In genomic region chr12:13982010-13982409, GRCh38 we compare ENCODE assay signal across 12 cellular contexts. TPM values are rescaled to one million over a fixed set of nuclear protein-coding genes. Genes with fewer than 3 reads are reported as not detected.
DNase-seq lines count a peak whose midpoint lies in the region; ATAC-seq and TF ChIP-seq lines count a peak whose summit lies in the region.
"Had no signal": no experiment of that assay in that cellular context is flagged by ENCODE, and none has a peak within 500 bp of the region (broad histone marks: within the 10 kb centered on the region; RNA-seq: fewer than 3 reads in every experiment).

No MANE protein-coding gene starts in this region.

- H3K4me3 ChIP-seq in MM.1S (ENCODE audit: low read length) (no peak overlapping the region), spleen (peak overlapping the region in 6 of 8 donors; percentile 9 to 61 (median 24))
- H3K4me3 ChIP-seq: SJSA1 had no signal

- no peak for ATAC-seq in activated CD8-positive, alpha-beta T cell treated with anti-CD3 and anti-CD28 coated beads for 36 hours
- no peak for ATAC-seq in activated CD8-positive, alpha-beta T cell treated with anti-CD3 and anti-CD28 coated beads, Interleukin-2, amount 10 ng/mL, durations not matched to agents 7 days and 5 days
- ATAC-seq in HG03135 (IDR thresholded peaks at IDR 0.05; ENCODE audit: unreplicated experiment) (no peak), GM19397 (IDR thresholded peaks at IDR 0.05; ENCODE audit: unreplicated experiment) (no peak)

- no peak overlapping the region for H3K27ac ChIP-seq in MM.1S (ENCODE audit: low read length)
- H3K27ac ChIP-seq in spleen, result no peak overlapping the region
- H3K27ac ChIP-seq: SJSA1, thyroid gland had no signal

- H3K27me3 Mint-ChIP-seq in activated CD8-positive, alpha-beta T cell treated with anti-CD3 and anti-CD28 coated beads for 36 hours, result peaks cover 62% of the 10 kb centered on the region
- peaks cover 49% of the 10 kb centered on the region for H3K27me3 Mint-ChIP-seq in activated CD8-positive, alpha-beta T cell treated with anti-CD3 and anti-CD28 coated beads, Interleukin-2, amount 10 ng/mL, durations not matched to agents 7 days and 5 days (ENCODE audit: low read depth)
- peaks cover 18% of the 10 kb centered on the region for H3K27me3 Mint-ChIP-seq in glutamatergic neuron (ENCODE audit: unreplicated experiment)

- H3K36me3 Mint-ChIP-seq in activated CD8-positive, alpha-beta T cell treated with anti-CD3 and anti-CD28 coated beads for 36 hours (ENCODE audit: low read depth), result no peaks in the 10 kb centered on the region
- peaks cover 2% of the 10 kb centered on the region for H3K36me3 Mint-ChIP-seq in activated CD8-positive, alpha-beta T cell treated with anti-CD3 and anti-CD28 coated beads, Interleukin-2, amount 10 ng/mL, durations not matched to agents 7 days and 5 days (ENCODE audit: low read depth)
- no peaks in the 10 kb centered on the region for H3K36me3 Mint-ChIP-seq in glutamatergic neuron (ENCODE audit: unreplicated experiment)

- no peak overlapping the region for H2AFZ ChIP-seq in MM.1S (ENCODE audit: low read length)

- H3K9me3 ChIP-seq in MM.1S (replicated peaks; ENCODE audit: insufficient read depth, low read length) (no peaks in the 10 kb centered on the region), spleen (no peaks in the 10 kb centered on the region)
- H3K9me3 ChIP-seq: SJSA1, thyroid gland had no signal

- POLR2A ChIA-PET in activated CD8-positive, alpha-beta T cell treated with anti-CD3 and anti-CD28 coated beads for 36 hours (lab: Charles Lee), result no interaction called here
- POLR2A ChIA-PET in activated CD8-positive, alpha-beta T cell treated with anti-CD3 and anti-CD28 coated beads, Interleukin-2, amount 10 ng/mL, durations not matched to agents 7 days and 5 days (lab: Charles Lee), result no interaction called here

- H3K4me1 ChIP-seq in MM.1S (ENCODE audit: low read length), result no peaks in the 10 kb centered on the region
- peaks cover 5 to 24% (median 18%) of the 10 kb centered on the region in 6 donors for H3K4me1 ChIP-seq in spleen
- H3K4me1 ChIP-seq: SJSA1 had no signal

- H4K20me1 ChIP-seq in MM.1S (ENCODE audit: insufficient read depth, low read length), result no peaks in the 10 kb centered on the region

- H3K27ac Mint-ChIP-seq in activated CD8-positive, alpha-beta T cell treated with anti-CD3 and anti-CD28 coated beads for 36 hours, result no peak overlapping the region
- no peak overlapping the region for H3K27ac Mint-ChIP-seq in activated CD8-positive, alpha-beta T cell treated with anti-CD3 and anti-CD28 coated beads, Interleukin-2, amount 10 ng/mL, durations not matched to agents 7 days and 5 days
- H3K27ac Mint-ChIP-seq in glutamatergic neuron (ENCODE audit: unreplicated experiment), result no peak overlapping the region
- H3K27ac Mint-ChIP-seq: activated naive CD4-positive, alpha-beta T cell treated with anti-CD3 and anti-CD28 coated beads, Interleukin-2, amount 50 U/mL, for 72 hours had no signal

- H3K4me2 ChIP-seq in MM.1S (ENCODE audit: low read depth, low read length), result no peak overlapping the region

- CTCF ChIA-PET in activated CD8-positive, alpha-beta T cell treated with anti-CD3 and anti-CD28 coated beads for 36 hours (lab: Charles Lee), result interaction anchor here (0.8 kb wide), 1 partner anchor 186 kb away, joined by 3 read pairs; no protein-coding TSS in a partner anchor
- CTCF ChIA-PET in activated CD8-positive, alpha-beta T cell treated with anti-CD3 and anti-CD28 coated beads, Interleukin-2, amount 10 ng/mL, durations not matched to agents 7 days and 5 days (lab: Charles Lee), result no interaction called here

- no peaks in the 10 kb centered on the region for H3K79me2 ChIP-seq in MM.1S (ENCODE audit: low read length)

- intact Hi-C loops in activated CD8-positive, alpha-beta T cell treated with anti-CD3 and anti-CD28 coated beads for 36 hours (cut with micrococcal nuclease), result no loop called here
- intact Hi-C loops in spleen (cut with DNase I; ENCODE audit: low total_unique reads), result no loop called here

- H3K27me3 ChIP-seq in MM.1S (replicated peaks; ENCODE audit: insufficient read depth, low read length) (no peaks in the 10 kb centered on the region), spleen (replicated peaks in 1 of 7) (peaks cover 7 to 86% (median 70%) of the 10 kb centered on the region in 7 donors)

- no peaks in the 10 kb centered on the region for H3K36me3 ChIP-seq in MM.1S (replicated peaks; ENCODE audit: insufficient read depth, low read length)
- H3K36me3 ChIP-seq in spleen, result no peaks in the 10 kb centered on the region
- H3K36me3 ChIP-seq: SJSA1, thyroid gland had no signal

- DNase-seq in activated CD8-positive, alpha-beta T cell treated with anti-CD3 and anti-CD28 coated beads for 36 hours, result peak; percentile 13
- no peak for DNase-seq in activated CD8-positive, alpha-beta T cell treated with anti-CD3 and anti-CD28 coated beads, Interleukin-2, amount 10 ng/mL, durations not matched to agents 7 days and 5 days
- DNase-seq in MM.1S, result no peak
- peak; percentile 76 for DNase-seq in glutamatergic neuron
- no peak for DNase-seq in spleen
- DNase-seq in NCI-H2029 treated with DMSO at 0.1 percent for 48 hours (lab: John Stamatoyannopoulos, UW), result no peak
- DNase-seq: thyroid gland had no signal

- peaks cover 9% of the 10 kb centered on the region for H3K4me1 Mint-ChIP-seq in activated CD8-positive, alpha-beta T cell treated with anti-CD3 and anti-CD28 coated beads for 36 hours (ENCODE audit: low read depth)
- H3K4me1 Mint-ChIP-seq in activated CD8-positive, alpha-beta T cell treated with anti-CD3 and anti-CD28 coated beads, Interleukin-2, amount 10 ng/mL, durations not matched to agents 7 days and 5 days (ENCODE audit: low read depth), result peaks cover 11% of the 10 kb centered on the region
- peaks cover 5% of the 10 kb centered on the region for H3K4me1 Mint-ChIP-seq in glutamatergic neuron (ENCODE audit: low read depth, unreplicated experiment)

- H3K9me2 ChIP-seq in MM.1S (replicated peaks; ENCODE audit: insufficient read depth, low read length), result no peaks in the 10 kb centered on the region

- H3K4me3 Mint-ChIP-seq in activated CD8-positive, alpha-beta T cell treated with anti-CD3 and anti-CD28 coated beads for 36 hours, result no peak overlapping the region
- H3K4me3 Mint-ChIP-seq in activated CD8-positive, alpha-beta T cell treated with anti-CD3 and anti-CD28 coated beads, Interleukin-2, amount 10 ng/mL, durations not matched to agents 7 days and 5 days, result no peak overlapping the region
- H3K4me3 Mint-ChIP-seq in glutamatergic neuron (ENCODE audit: unreplicated experiment), result no peak overlapping the region

- 3 to 27% (median 6%) methylated on average over 4 to 24 of the region's 24 CpGs for WGBS in spleen, 5 donors

- H3F3A ChIP-seq in MM.1S (ENCODE audit: insufficient read depth, low read length), result no peaks in the 10 kb centered on the region

- TF ChIP-seq CTCF in activated CD8-positive, alpha-beta T cell treated with anti-CD3 and anti-CD28 coated beads for 36 hours (IDR thresholded peaks at IDR 0.05), result peak; percentile 33
- TF ChIP-seq CTCF in MM.1S (IDR thresholded peaks at IDR 0.05; ENCODE audit: low read length), result peak; percentile 37
- TF ChIP-seq CTCF in glutamatergic neuron (IDR thresholded peaks at IDR 0.05; ENCODE audit: partially characterized antibody, unreplicated experiment), result peak; percentile 68
- peak in 3 of 11 experiments; percentile 23 to 40 (median 32) for TF ChIP-seq CTCF in spleen (IDR thresholded peaks at IDR 0.05 in 8 of 11, conservative IDR thresholded peaks at IDR 0.05 in 3 of 11)

- no peak overlapping the region for H3K9ac ChIP-seq in MM.1S (ENCODE audit: low read length)

- peaks cover 3% of the 10 kb centered on the region for H3K9me3 Mint-ChIP-seq in activated CD8-positive, alpha-beta T cell treated with anti-CD3 and anti-CD28 coated beads for 36 hours
- H3K9me3 Mint-ChIP-seq in activated CD8-positive, alpha-beta T cell treated with anti-CD3 and anti-CD28 coated beads, Interleukin-2, amount 10 ng/mL, durations not matched to agents 7 days and 5 days (ENCODE audit: insufficient read depth), result no peaks in the 10 kb centered on the region
- peaks cover 7% of the 10 kb centered on the region for H3K9me3 Mint-ChIP-seq in glutamatergic neuron (ENCODE audit: unreplicated experiment)
- H3K9me3 Mint-ChIP-seq: activated naive CD4-positive, alpha-beta T cell treated with anti-CD3 and anti-CD28 coated beads, Interleukin-2, amount 50 U/mL, for 72 hours had no signal

- TF ChIP-seq POLR2A in spleen (IDR thresholded peaks at IDR 0.05), result no peak

RNA-seq across cellular contexts. Expression of gene GRIN2B, which starts 0.6 kb away (rescaled TPM):
- not detected for total RNA-seq in activated CD8-positive, alpha-beta T cell treated with anti-CD3 and anti-CD28 coated beads for 36 hours
- total RNA-seq in activated CD8-positive, alpha-beta T cell treated with anti-CD3 and anti-CD28 coated beads, Interleukin-2, amount 10 ng/mL, durations not matched to agents 7 days and 5 days, result not detected
- total RNA-seq in glutamatergic neuron (ENCODE audit: unreplicated experiment) (0.02 TPM), spleen (1 to 10 TPM in 1 of 7 donors, under 1 TPM in 5, not detected in 1; 0.05 to 1.1 (median 0.33) TPM)
- under 1 TPM; under 0.01 to 0.06 (median 0.04) TPM for polyA plus RNA-seq in spleen
- total RNA-seq: activated naive CD4-positive, alpha-beta T cell treated with anti-CD3 and anti-CD28 coated beads, Interleukin-2, amount 50 U/mL, for 72 hours; HT1080; SJSA1 had no signal

Comparison
In these comparisons a context has a peak if more than half of its experiments do, and no peak if none do; other contexts are left out.
1. DNase-seq: peak in activated CD8-positive, alpha-beta T cell treated with anti-CD3 and anti-CD28 coated beads for 36 hours (single experiment) and glutamatergic neuron (single experiment); none in activated CD8-positive, alpha-beta T cell treated with anti-CD3 and anti-CD28 coated beads, Interleukin-2, amount 10 ng/mL, durations not matched to agents 7 days and 5 days (single experiment), MM.1S (single experiment), spleen (single experiment) and NCI-H2029 treated with DMSO at 0.1 percent for 48 hours (single experiment).